ENCODE assay signal across 20 cellular contexts in genomic region chr4:26207631-26208030, GRCh38.
"Had no signal": no experiment of that assay in that cellular context is flagged by ENCODE, and none has a peak within 500 bp of the region (broad histone marks: within the 10 kb centered on the region; RNA-seq: fewer than 3 reads in every experiment).

No MANE protein-coding gene starts in this region.

- H3K27ac ChIP-seq: cardiac muscle cell, heart right ventricle, neural progenitor cell, ovary, psoas muscle had no signal

- H3K27me3 ChIP-seq: neural progenitor cell, ovary, transverse colon, uterus had no signal

- H3K9ac ChIP-seq: neural progenitor cell had no signal

- DNase-seq: activated CD4-positive, alpha-beta T cell treated with anti-CD3 and anti-CD28 coated beads, Interleukin-2, amount 50 U/mL, for 1 hour; activated CD8-positive, alpha-beta memory T cell treated with anti-CD3 and anti-CD28 coated beads, Interleukin-2, amount 50 U/mL, for 4 hours; activated naive CD4-positive, alpha-beta T cell treated with anti-CD3 and anti-CD28 coated beads, Interleukin-2, amount 50 U/mL, for 16 hours; activated T-cell treated with anti-CD3 and anti-CD28 coated beads, Interleukin-2, amount 50 U/mL, for 4 hours; endodermal cell; heart right ventricle; immature natural killer cell; mesendoderm; naive thymus-derived CD4-positive, alpha-beta T cell; ovary; psoas muscle; right cardiac atrium; stimulated activated naive CD8-positive, alpha-beta T cell treated with anti-CD3 and anti-CD28 coated beads, Interleukin-15, Interleukin-2, amounts not matched to agents 100 U/mL and 50 U/mL, for 24 hours; T1000; transverse colon; uterus had no signal

- H3K36me3 ChIP-seq: cardiac muscle cell, gastroesophageal sphincter, heart right ventricle, neural progenitor cell, ovary, transverse colon, uterus had no signal

- H3K4me3 ChIP-seq: cardiac muscle cell, gastroesophageal sphincter, heart right ventricle, neural progenitor cell, ovary, psoas muscle, skin epidermis, transverse colon, uterus had no signal

- H3K4me2 ChIP-seq: neural progenitor cell had no signal

- H2AFZ ChIP-seq: neural progenitor cell had no signal

- H3K4me1 ChIP-seq: neural progenitor cell, psoas muscle had no signal

- H3K9me3 ChIP-seq: gastroesophageal sphincter, heart right ventricle, ovary, psoas muscle, transverse colon, uterus had no signal
